Comparison of ENCODE assay signal across 26 cellular contexts in the genomic region with DNA sequence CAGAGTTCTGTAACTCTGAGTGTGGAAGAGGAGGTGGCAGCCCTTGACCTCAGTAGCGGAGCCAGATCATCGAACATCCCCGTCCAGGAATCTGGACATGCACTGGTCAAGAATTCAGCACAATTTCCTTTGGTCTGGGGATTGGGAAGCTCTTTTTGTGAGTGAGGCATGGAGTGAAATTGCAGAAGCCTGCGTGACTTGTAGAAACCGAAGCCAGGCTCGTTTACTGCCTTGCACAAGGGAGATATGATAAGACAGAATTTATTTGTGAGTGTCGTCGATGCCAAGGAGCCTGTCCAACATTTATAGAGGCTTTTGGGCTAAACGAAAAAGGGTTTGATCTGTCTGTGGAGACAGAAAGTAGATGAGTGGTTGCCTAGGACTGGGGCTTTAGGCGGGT. TPM values are rescaled to one million over a fixed set of nuclear protein-coding genes. Genes with fewer than 3 reads are reported as not detected.
DNase-seq lines count a peak whose midpoint lies in the region; ATAC-seq and FAIRE-seq lines count a peak whose summit lies in the region.
"Had no signal": no experiment of that assay in that cellular context is flagged by ENCODE, and none has a peak within 500 bp of the region (broad histone marks: within the 10 kb centered on the region; RNA-seq: fewer than 3 reads in every experiment).

No MANE protein-coding gene starts in this region.

- POLR2A ChIA-PET in naive thymus-derived CD8-positive, alpha-beta T cell (lab: Charles Lee) = no interaction called here
- POLR2A ChIA-PET in T-cell (lab: Charles Lee) = no interaction called here

- H3K36me3 Mint-ChIP-seq in T-helper 1 cell treated with Interleukin-12 subunit alpha and Interleukin-12 subunit beta and Interleukin-4 antibody, amounts not matched to agents 30 μg/mL and 1 μg/mL, for 36 hours (ENCODE audit: low read depth) = peaks cover 15% of the 10 kb centered on the region
- H3K36me3 Mint-ChIP-seq in central memory CD8-positive, alpha-beta T cell (ENCODE audit: insufficient read depth) = peaks cover 9% of the 10 kb centered on the region
- H3K36me3 Mint-ChIP-seq in naive thymus-derived CD8-positive, alpha-beta T cell = peaks cover 13 to 24% (median 14%) of the 10 kb centered on the region in 3 donors
- peaks cover 20% of the 10 kb centered on the region for H3K36me3 Mint-ChIP-seq in T-cell

- peak overlapping the region; percentile 1 for H3K4me3 Mint-ChIP-seq in T-helper 1 cell treated with Interleukin-12 subunit alpha and Interleukin-12 subunit beta and Interleukin-4 antibody, amounts not matched to agents 30 μg/mL and 1 μg/mL, for 36 hours
- peak overlapping the region; percentile 35 for H3K4me3 Mint-ChIP-seq in central memory CD8-positive, alpha-beta T cell
- peak overlapping the region in 9 of 10 donors; percentile 27 to 80 (median 60) for H3K4me3 Mint-ChIP-seq in naive thymus-derived CD8-positive, alpha-beta T cell
- peak overlapping the region in 1 of 3 donors; percentile 30 for H3K4me3 Mint-ChIP-seq in T-cell
- H3K4me3 Mint-ChIP-seq: activated CD4-positive, alpha-beta T cell treated with anti-CD3 and anti-CD28 coated beads, Interleukin-2, amount 10 ng/mL, durations not matched to agents 7 days and 5 days; HFFc6 had no signal

- FAIRE-seq in GM18507 (lab: Jason Lieb, UNC) = peak; percentile 26

- no peak overlapping the region for H3K4me3 ChIP-seq in H7 (ENCODE audit: insufficient read depth, low read depth, low read length)
- H3K4me3 ChIP-seq: gastrocnemius medialis, PC-9, SJCRH30, testis had no signal

- H3K9me3 Mint-ChIP-seq in T-helper 1 cell treated with Interleukin-12 subunit alpha and Interleukin-12 subunit beta and Interleukin-4 antibody, amounts not matched to agents 30 μg/mL and 1 μg/mL, for 36 hours = no peaks in the 10 kb centered on the region
- H3K9me3 Mint-ChIP-seq in central memory CD8-positive, alpha-beta T cell = no peaks in the 10 kb centered on the region
- peaks cover 0 to 6% (median 0%) of the 10 kb centered on the region in 9 donors for H3K9me3 Mint-ChIP-seq in naive thymus-derived CD8-positive, alpha-beta T cell
- no peaks in the 10 kb centered on the region for H3K9me3 Mint-ChIP-seq in T-cell
- H3K9me3 Mint-ChIP-seq: HFFc6 had no signal

- no peak overlapping the region for H3K27ac Mint-ChIP-seq in T-helper 1 cell treated with Interleukin-12 subunit alpha and Interleukin-12 subunit beta and Interleukin-4 antibody, amounts not matched to agents 30 μg/mL and 1 μg/mL, for 36 hours
- H3K27ac Mint-ChIP-seq in central memory CD8-positive, alpha-beta T cell (ENCODE audit: low read depth) = no peak overlapping the region
- H3K27ac Mint-ChIP-seq in naive thymus-derived CD8-positive, alpha-beta T cell = peak overlapping the region in 8 of 10 donors; percentile 25 to 76 (median 65)
- peak overlapping the region in 1 of 2 donors; percentile 61 for H3K27ac Mint-ChIP-seq in T-cell
- H3K27ac Mint-ChIP-seq: HFFc6 had no signal

- peaks cover 20% of the 10 kb centered on the region for H3K4me1 Mint-ChIP-seq in T-helper 1 cell treated with Interleukin-12 subunit alpha and Interleukin-12 subunit beta and Interleukin-4 antibody, amounts not matched to agents 30 μg/mL and 1 μg/mL, for 36 hours (ENCODE audit: low read depth)
- H3K4me1 Mint-ChIP-seq in central memory CD8-positive, alpha-beta T cell = peaks cover 26% of the 10 kb centered on the region
- peaks cover 21 to 53% (median 48%) of the 10 kb centered on the region in 4 donors for H3K4me1 Mint-ChIP-seq in naive thymus-derived CD8-positive, alpha-beta T cell
- peaks cover 34 to 46% (median 41%) of the 10 kb centered on the region in 3 donors for H3K4me1 Mint-ChIP-seq in T-cell

- DNase-seq in T-helper 1 cell (no peak), GM18507 (ENCODE audit: extremely low spot score, insufficient read length, low read depth) (no peak), T-cell (no peak), H7 (no peak), SIG-M5 (lab: John Stamatoyannopoulos, UW) (no peak)
- DNase-seq in central memory CD8-positive, alpha-beta T cell (ENCODE audit: low spot score in 2 of 2) = no peak
- DNase-seq in naive thymus-derived CD8-positive, alpha-beta T cell = no peak
- DNase-seq: activated gamma-delta T cell; aorta; central memory CD4-positive, alpha-beta T cell; DND-41; effector CD4-positive, alpha-beta T cell; gastrocnemius medialis; HFFc6; islet precursor cell; NCI-H1048; NCI-H2029 treated with DMSO at 0.1 percent for 48 hours; NCI-H226; NCI-H82; nucleus accumbens; PC-9; SJCRH30; stimulated activated CD4-positive, alpha-beta T cell treated with anti-CD3 and anti-CD28 coated beads, Interleukin-1b, Interleukin-23, amount 100 ng/mL, for 48 hours had no signal

- no peaks in the 10 kb centered on the region for H3K27me3 Mint-ChIP-seq in T-helper 1 cell treated with Interleukin-12 subunit alpha and Interleukin-12 subunit beta and Interleukin-4 antibody, amounts not matched to agents 30 μg/mL and 1 μg/mL, for 36 hours (ENCODE audit: low read depth)
- no peaks in the 10 kb centered on the region for H3K27me3 Mint-ChIP-seq in central memory CD8-positive, alpha-beta T cell
- H3K27me3 Mint-ChIP-seq in naive thymus-derived CD8-positive, alpha-beta T cell = no peaks in the 10 kb centered on the region
- no peaks in the 10 kb centered on the region for H3K27me3 Mint-ChIP-seq in T-cell
- H3K27me3 Mint-ChIP-seq: activated CD4-positive, alpha-beta T cell treated with anti-CD3 and anti-CD28 coated beads, Interleukin-2, amount 10 ng/mL, durations not matched to agents 7 days and 5 days had no signal

- no peak for ATAC-seq in central memory CD8-positive, alpha-beta T cell (replicated peaks; ENCODE audit: extremely low read depth, poor library complexity, severe bottlenecking)
- ATAC-seq in naive thymus-derived CD8-positive, alpha-beta T cell = no peak
- no peak for ATAC-seq in T-cell (replicated peaks in 1 of 4)
- ATAC-seq: gastrocnemius medialis had no signal

- H3K36me3 ChIP-seq in H7 (replicated peaks; ENCODE audit: control insufficient read depth, insufficient read depth, low read length) = no peaks in the 10 kb centered on the region
- H3K36me3 ChIP-seq: gastrocnemius medialis had no signal

- no peaks in the 10 kb centered on the region for H3K27me3 ChIP-seq in H7 (ENCODE audit: control insufficient read depth, insufficient read depth, low read length)
- H3K27me3 ChIP-seq: gastrocnemius medialis, SJCRH30, testis had no signal

- CTCF ChIA-PET in T-cell (lab: Charles Lee) = interaction anchor here in 1 of 2 donors (0.6 kb wide), 1 partner anchor 122 kb away, joined by 3 read pairs; no protein-coding TSS in a partner anchor

RNA-seq across cellular contexts. Expression of gene TBL1X, which starts 50.6 kb away (rescaled TPM):
- total RNA-seq in naive thymus-derived CD8-positive, alpha-beta T cell = 10 to 100 TPM; 48.5 to 49.5 TPM
- polyA plus RNA-seq in naive thymus-derived CD8-positive, alpha-beta T cell = 10 to 100 TPM; 14.6 to 23.4 (median 18.6) TPM
- total RNA-seq in T-cell = 10 to 100 TPM; 21.0 to 50.8 (median 40.5) TPM
- 45.7 and 57.0 TPM in 2 replicates for total RNA-seq in H7 (2014; rRNA removed; shearing (Covaris generic))

Comparison
In these comparisons a context has a peak if more than half of its experiments do, and no peak if none do; other contexts are left out.
1. H3K27ac Mint-ChIP-seq: peak in naive thymus-derived CD8-positive, alpha-beta T cell (8 of 10); none in T-helper 1 cell treated with Interleukin-12 subunit alpha and Interleukin-12 subunit beta and Interleukin-4 antibody, amounts not matched to agents 30 μg/mL and 1 μg/mL, for 36 hours (single experiment) and central memory CD8-positive, alpha-beta T cell (single experiment).